14 cellular contexts compared by ENCODE assay signal in the genomic region with DNA sequence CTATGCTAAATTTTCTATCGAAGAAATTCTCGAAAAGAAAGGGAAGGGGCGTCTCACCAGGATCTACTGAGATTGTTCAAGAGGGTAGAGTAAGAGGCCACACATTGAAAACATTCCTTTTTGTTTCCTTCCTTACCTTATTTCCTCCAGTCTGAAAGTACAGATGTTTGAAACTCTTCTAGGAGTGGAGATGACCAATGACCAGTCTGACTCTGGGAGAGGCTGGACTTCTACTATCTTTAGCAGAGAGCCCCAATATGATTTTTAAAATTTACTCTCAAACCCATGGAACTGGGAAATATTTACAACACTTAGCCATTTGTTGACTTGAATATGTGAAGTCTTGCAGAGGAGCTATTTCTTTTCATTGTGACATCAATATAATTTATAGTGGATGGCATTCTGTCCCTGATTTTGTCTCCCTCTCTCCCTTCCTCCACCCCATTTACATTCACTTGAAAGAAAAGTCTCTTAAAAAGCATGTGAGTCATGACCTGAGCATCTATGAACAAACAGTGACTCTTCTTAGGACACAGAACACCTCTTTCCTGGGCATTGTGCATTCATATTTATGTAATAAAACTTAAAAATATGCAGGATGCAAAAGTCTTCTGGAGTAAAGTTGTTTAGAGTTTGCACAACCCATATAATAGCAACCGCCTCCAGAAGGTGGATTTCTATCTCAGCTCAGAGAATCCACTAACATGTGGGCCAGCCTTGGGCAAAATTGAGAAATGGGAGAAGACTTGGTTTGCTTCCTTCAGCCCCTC. TPM values are rescaled to one million over a fixed set of nuclear protein-coding genes. Genes with fewer than 3 reads are reported as not detected.
DNase-seq lines count a peak whose midpoint lies in the region; ATAC-seq and TF ChIP-seq lines count a peak whose summit lies in the region.
"Had no signal": no experiment of that assay in that cellular context is flagged by ENCODE, and none has a peak within 500 bp of the region (broad histone marks: within the 10 kb centered on the region; RNA-seq: fewer than 3 reads in every experiment).

No MANE protein-coding gene starts in this region.

- peak overlapping the region; percentile 39 for H3K4me2 ChIP-seq in BLaER1

- ATAC-seq in omental fat pad (ENCODE audit: low FRiP score), result peak; percentile 58
- ATAC-seq: activated CD4-positive, CD25-positive, alpha-beta regulatory T cell treated with anti-CD3 and anti-CD28 coated beads, Interleukin-2, amount 50 U/mL, for 24 hours had no signal

- H4K20me1 ChIP-seq in BLaER1, result no peaks in the 10 kb centered on the region

- H3K36me3 ChIP-seq in BLaER1 (no peaks in the 10 kb centered on the region), MG63 (no peaks in the 10 kb centered on the region)
- H3K36me3 ChIP-seq: thyroid gland had no signal

- no peak for TF ChIP-seq CTCF in coronary artery (IDR thresholded peaks at IDR 0.05)
- no peak for TF ChIP-seq CTCF in omental fat pad (IDR thresholded peaks at IDR 0.05)

- DNase-seq in MG63 (peak; percentile 22), coronary artery (ENCODE audit: low spot score) (no peak), omental fat pad (ENCODE audit: low spot score) (no peak), occipital lobe (lab: John Stamatoyannopoulos, UW) (no peak), HK-2 (ENCODE audit: unreplicated experiment) (no peak), NCI-H1694 (lab: John Stamatoyannopoulos, UW) (no peak), cerebellum (ENCODE audit: low spot score) (no peak)
- DNase-seq: activated T-cell treated with anti-CD3 and anti-CD28 coated beads, Interleukin-2, amount 50 U/mL, for 24 hours; CD4-positive, alpha-beta memory T cell; SHP77 treated with DMSO at 0.1 percent for 48 hours; thyroid gland had no signal

- no peaks in the 10 kb centered on the region for H3K27me3 ChIP-seq in BLaER1
- H3K27me3 ChIP-seq in MG63, result no peaks in the 10 kb centered on the region
- H3K27me3 ChIP-seq: thyroid gland had no signal

- H3K9me3 ChIP-seq in BLaER1, result no peaks in the 10 kb centered on the region
- no peaks in the 10 kb centered on the region for H3K9me3 ChIP-seq in MG63
- H3K9me3 ChIP-seq: thyroid gland had no signal

- no peak overlapping the region for H3K9ac ChIP-seq in BLaER1

- H3K27ac ChIP-seq in BLaER1, result no peak overlapping the region
- H3K27ac ChIP-seq in coronary artery, result peak overlapping the region; percentile 15 to 62
- H3K27ac ChIP-seq: thyroid gland had no signal

- no peak overlapping the region for H3K4me3 ChIP-seq in BLaER1
- no peak overlapping the region for H3K4me3 ChIP-seq in MG63
- H3K4me3 ChIP-seq in coronary artery, result peak overlapping the region; percentile 38
- H3K4me3 ChIP-seq: lung, thyroid gland had no signal

- H3K4me1 ChIP-seq in BLaER1, result peaks cover 9% of the 10 kb centered on the region
- H3K4me1 ChIP-seq: thyroid gland had no signal

RNA-seq across cellular contexts. Expression of a gene that starts 31.2 kb away (rescaled TPM):
- total RNA-seq in MG63 (2014; rRNA removed; shearing (Covaris generic); ENCODE audit: low replicate concordance), result 79.2 and 110 TPM in 2 replicates
- 10 to 100 TPM in 2 of 4 donors, 1 to 10 TPM in 2; 5.4 to 32.5 (median 16.6) TPM for total RNA-seq in omental fat pad
- total RNA-seq in occipital lobe, result 4.5 TPM
- total RNA-seq in cerebellum, result 3.8 TPM
